In genomic region chr1:75265792-75266191, GRCh38 we compare ENCODE assay signal across 9 cellular contexts.
A peak's percentile ranks its signal among the peaks of the same experiment; 100 is the strongest.
DNase-seq lines count a peak whose midpoint lies in the region; ATAC-seq, FAIRE-seq and TF ChIP-seq lines count a peak whose summit lies in the region.
"Had no signal": no experiment of that assay in that cellular context is flagged by ENCODE, and none has a peak within 500 bp of the region (broad histone marks: within the 10 kb centered on the region; RNA-seq: fewer than 3 reads in every experiment).

No MANE protein-coding gene starts in this region.

- H3K27ac Mint-ChIP-seq in WTC11: no peak overlapping the region

- H3K27me3 ChIP-seq in kidney epithelial cell (ENCODE audit: control insufficient read depth, insufficient read depth, low read length): no peaks in the 10 kb centered on the region

- CTCF ChIA-PET in WTC11 (lab: Charles Lee): interaction anchor here (0.6 to 2.0 kb wide), 24 partner anchors 8 to 564 kb away, joined by 3 to 18 read pairs (median 4); no protein-coding TSS in a partner anchor

- DNase-seq in AG09309 (ENCODE audit: low read depth): no peak
- DNase-seq in GM12891 (ENCODE audit: insufficient read length, low spot score): no peak
- DNase-seq in NCI-H146 (lab: John Stamatoyannopoulos, UW): peak; percentile 41
- DNase-seq in WTC11 (ENCODE audit: low spot score): no peak
- DNase-seq in kidney epithelial cell (ENCODE audit: low read depth): peak; percentile 10
- DNase-seq in central memory CD4-positive, alpha-beta T cell: no peak
- no peak for DNase-seq in COLO668 (lab: John Stamatoyannopoulos, UW; ENCODE audit: unreplicated experiment)

- peak; percentile 46 for TF ChIP-seq CTCF in AG09309 (IDR thresholded peaks at IDR 0.05; ENCODE audit: control insufficient read depth, insufficient read depth, low read depth, low read length, missing control alignments)
- no peak for TF ChIP-seq CTCF in WTC11 (IDR thresholded peaks at IDR 0.05)
- peak; percentile 48 for TF ChIP-seq CTCF in kidney epithelial cell (IDR thresholded peaks at IDR 0.05; ENCODE audit: insufficient read depth, low read length, poor library complexity, severe bottlenecking)

- no peaks in the 10 kb centered on the region for H3K27me3 Mint-ChIP-seq in WTC11 (ENCODE audit: low read depth)
- H3K27me3 Mint-ChIP-seq: IgD-negative memory B cell had no signal

- ATAC-seq in HG02798 (IDR thresholded peaks at IDR 0.05; ENCODE audit: poor library complexity, unreplicated experiment): peak; percentile 83
- ATAC-seq in WTC11: peak; percentile 84

- POLR2A ChIA-PET in WTC11 (lab: Charles Lee): interaction anchor here (0.9 kb wide), 1 partner anchor 137 kb away, joined by 3 read pairs; no protein-coding TSS in a partner anchor

- TF ChIP-seq POLR2A in GM12891 (IDR thresholded peaks at IDR 0.05; ENCODE audit: low read depth, low read length): no peak

- no peaks in the 10 kb centered on the region for H3K4me1 Mint-ChIP-seq in WTC11

- no peaks in the 10 kb centered on the region for H3K36me3 Mint-ChIP-seq in WTC11
- H3K36me3 Mint-ChIP-seq: IgD-negative memory B cell had no signal

- no peak overlapping the region for H3K4me3 Mint-ChIP-seq in WTC11
- H3K4me3 Mint-ChIP-seq: IgD-negative memory B cell had no signal

- no peaks in the 10 kb centered on the region; the same call in 1 of the 2 replicates for H3K9me3 Mint-ChIP-seq in WTC11

- peak; percentile 86 for FAIRE-seq in GM12891 (lab: Jason Lieb, UNC)

- H3K36me3 ChIP-seq in kidney epithelial cell (ENCODE audit: control insufficient read depth, insufficient read depth, low read length): no peaks in the 10 kb centered on the region

- H3K4me3 ChIP-seq in AG09309 (ENCODE audit: control insufficient read depth, low read depth, low read length): no peak overlapping the region
- H3K4me3 ChIP-seq in kidney epithelial cell (ENCODE audit: low read depth, low read length): no peak overlapping the region

TF ChIP-seq in GM12891, 5 proteins besides CTCF, POLR2A, EP300 and RAD21:
- no peak for TF ChIP-seq PAX5 (IDR thresholded peaks at IDR 0.05; ENCODE audit: insufficient read depth, low read length, severe bottlenecking)
- TF ChIP-seq POLR2AphosphoS5 (IDR thresholded peaks at IDR 0.05; ENCODE audit: low read depth, low read length): no peak
- no peak for TF ChIP-seq SPI1 (IDR thresholded peaks at IDR 0.05; ENCODE audit: low read depth, low read length)
- no peak for TF ChIP-seq POU2F2 (IDR thresholded peaks at IDR 0.05; ENCODE audit: low read depth, low read length)
- TF ChIP-seq TAF1 (IDR thresholded peaks at IDR 0.05; ENCODE audit: low read depth, low read length): no peak
TF ChIP-seq in GM12891: peak in this region for 0.

TF ChIP-seq in WTC11, 78 proteins besides CTCF, POLR2A, EP300 and RAD21:
- TF ChIP-seq GTF2I (CRISPR knock-in tag; conservative IDR thresholded peaks at IDR 0.05) (no peak), IRF1 (CRISPR knock-in tag; IDR thresholded peaks at IDR 0.05) (no peak), MAX (CRISPR knock-in tag; IDR thresholded peaks at IDR 0.05) (no peak), GRHL2 (CRISPR knock-in tag; IDR thresholded peaks at IDR 0.05; ENCODE audit: insufficient replicate concordance, severe bottlenecking) (no peak), TEAD4 (CRISPR knock-in tag; IDR thresholded peaks at IDR 0.05) (no peak), ZBTB21 (CRISPR knock-in tag; IDR thresholded peaks at IDR 0.05; ENCODE audit: borderline replicate concordance) (no peak), ZNF138 (CRISPR knock-in tag; conservative IDR thresholded peaks at IDR 0.05) (no peak), MXD4 (CRISPR knock-in tag; IDR thresholded peaks at IDR 0.05; ENCODE audit: borderline replicate concordance) (no peak), PREB (CRISPR knock-in tag; IDR thresholded peaks at IDR 0.05; ENCODE audit: borderline replicate concordance) (no peak), TEAD1 (CRISPR knock-in tag; IDR thresholded peaks at IDR 0.05) (no peak), ZSCAN18 (CRISPR knock-in tag; IDR thresholded peaks at IDR 0.05) (no peak), NFATC4 (CRISPR knock-in tag; IDR thresholded peaks at IDR 0.05) (no peak), JAZF1 (CRISPR knock-in tag; IDR thresholded peaks at IDR 0.05) (no peak), AR (CRISPR knock-in tag; IDR thresholded peaks at IDR 0.05) (no peak), ATF3 (CRISPR knock-in tag; conservative IDR thresholded peaks at IDR 0.05) (no peak)

Comparison
In these comparisons a context has a peak if more than half of its experiments do, and no peak if none do; other contexts are left out.
1. DNase-seq: peak in NCI-H146 (single experiment) and kidney epithelial cell (single experiment); none in AG09309 (single experiment), GM12891 (single experiment), WTC11 (single experiment), central memory CD4-positive, alpha-beta T cell (single experiment) and COLO668 (single experiment).